In genomic region chr11:30706276-30706675, GRCh38 we compare ENCODE assay signal across 30 cellular contexts.
"Had no signal": no experiment of that assay in that cellular context is flagged by ENCODE, and none has a peak within 500 bp of the region (broad histone marks: within the 10 kb centered on the region; RNA-seq: fewer than 3 reads in every experiment).

No MANE protein-coding gene starts in this region.

- FAIRE-seq: islet of Langerhans, kidney had no signal

- H3K4me1 ChIP-seq: left lung, lower lobe of right lung, pancreas, prostate gland, stomach, testis, transverse colon, upper lobe of left lung, vagina had no signal

- H3K27me3 Mint-ChIP-seq: stimulated activated naive B cell treated with anti-CD40 and anti-IgM and Interleukin-4, amounts not matched to agents 10 μg/mL and 1 μg/mL and 100 μg/mL, for 72 hours had no signal

- H3K36me3 Mint-ChIP-seq: immature natural killer cell; naive B cell; natural killer cell; stimulated activated naive B cell treated with anti-CD40 and anti-IgM and Interleukin-4, amounts not matched to agents 10 μg/mL and 1 μg/mL and 100 μg/mL, for 72 hours had no signal

- DNase-seq: hypothalamus; immature natural killer cell; kidney; left colon; left lung; lower lobe of right lung; mammary epithelial cell; mesenchymal stem cell; naive B cell; natural killer cell; pancreas; posterior cingulate gyrus; retina; right cardiac atrium; stimulated activated CD4-positive, alpha-beta T cell treated with anti-CD3 and anti-CD28 coated beads, Interleukin-12 subunit alpha, Interleukin-12 subunit beta, amount 100 ng/mL, for 4 hours; stimulated activated CD4-positive, alpha-beta T cell treated with anti-CD3 and anti-CD28 coated beads, Interleukin-15, amount 100 ng/mL, for 24 hours; stimulated activated CD4-positive, alpha-beta T cell treated with anti-CD3 and anti-CD28 coated beads, Interleukin-2, amount 100 ng/mL, for 24 hours; stimulated activated CD4-positive, alpha-beta T cell treated with anti-CD3 and anti-CD28 coated beads, Interleukin-4, amount 100 ng/mL, for 1 hour; stimulated activated naive B cell treated with anti-CD40 and anti-IgM and Interleukin-4, amounts not matched to agents 10 μg/mL and 1 μg/mL and 100 μg/mL, for 72 hours; stimulated activated naive CD8-positive, alpha-beta T cell treated with anti-CD3 and anti-CD28 coated beads, Interleukin-15, Interleukin-2, amounts not matched to agents 100 U/mL and 50 U/mL, for 24 hours; stomach; testis; thyroid gland; transverse colon; upper lobe of left lung had no signal

- H3K4me3 Mint-ChIP-seq: immature natural killer cell; naive B cell; natural killer cell; stimulated activated naive B cell treated with anti-CD40 and anti-IgM and Interleukin-4, amounts not matched to agents 10 μg/mL and 1 μg/mL and 100 μg/mL, for 72 hours had no signal

- H3K27ac Mint-ChIP-seq: immature natural killer cell; naive B cell; natural killer cell; stimulated activated naive B cell treated with anti-CD40 and anti-IgM and Interleukin-4, amounts not matched to agents 10 μg/mL and 1 μg/mL and 100 μg/mL, for 72 hours had no signal

- H3K27me3 ChIP-seq: left lung, pancreas, stomach, testis, thyroid gland, transverse colon, upper lobe of left lung, vagina had no signal

- ATAC-seq: left colon; left lung; lower lobe of right lung; natural killer cell; pancreas; right cardiac atrium; sciatic nerve; stimulated activated naive B cell treated with anti-CD40 and anti-IgM and Interleukin-4, amounts not matched to agents 10 μg/mL and 1 μg/mL and 100 μg/mL, for 72 hours; stimulated activated naive CD8-positive, alpha-beta T cell treated with anti-CD3 and anti-CD28 coated beads, Interleukin-15, Interleukin-2, amounts not matched to agents 100 U/mL and 50 U/mL, for 24 hours had no signal

- H3K27ac ChIP-seq: left lung, lower lobe of right lung, pancreas, prostate gland, skin epidermis, stomach, testis, thyroid gland, transverse colon, upper lobe of left lung, vagina had no signal

- H3K9me3 ChIP-seq: left lung, lower lobe of right lung, pancreas, prostate gland, stomach, testis, thyroid gland, transverse colon, upper lobe of left lung, vagina had no signal

- H3K4me3 ChIP-seq: left lung, lower lobe of right lung, pancreas, prostate gland, skin epidermis, stomach, testis, thyroid gland, transverse colon, upper lobe of left lung, vagina had no signal

- H3K36me3 ChIP-seq: left lung, lower lobe of right lung, pancreas, prostate gland, stomach, thyroid gland, transverse colon, upper lobe of left lung, vagina had no signal

- H3K4me1 Mint-ChIP-seq: immature natural killer cell; naive B cell; natural killer cell; stimulated activated naive B cell treated with anti-CD40 and anti-IgM and Interleukin-4, amounts not matched to agents 10 μg/mL and 1 μg/mL and 100 μg/mL, for 72 hours had no signal
